In genomic region chr9:77841739-77842386, GRCh38 we compare ENCODE assay signal across 8 cellular contexts.
DNase-seq lines count a peak whose midpoint lies in the region; ATAC-seq and TF ChIP-seq lines count a peak whose summit lies in the region.

No MANE protein-coding gene starts in this region.

- no peaks in the 10 kb centered on the region for H3K9me2 ChIP-seq in OCI-LY7 (ENCODE audit: insufficient read depth, low read length)

- H3K4me2 ChIP-seq in OCI-LY7 (ENCODE audit: low read length) = no peak overlapping the region

- no peaks in the 10 kb centered on the region for H3K4me1 ChIP-seq in OCI-LY7 (ENCODE audit: insufficient read depth, low read length, poor library complexity, severe bottlenecking)

- intact Hi-C loops in OCI-LY7 (cut with micrococcal nuclease; ENCODE audit: unreplicated experiment) = no loop called here

- TF ChIP-seq CTCF in GM12875 (IDR thresholded peaks at IDR 0.05; ENCODE audit: borderline replicate concordance, insufficient read depth, low read depth, low read length) = peak; percentile 16; the same call in 1 of the 2 replicates
- TF ChIP-seq CTCF in OCI-LY7 (conservative IDR thresholded peaks at IDR 0.05; ENCODE audit: low read length) = peak; percentile 59

- no peak for DNase-seq in OCI-LY7 (ENCODE audit: low spot score)
- DNase-seq in iris pigment epithelial cell (ENCODE audit: low read depth) = peak; percentile 79
- DNase-seq in germinal center (ENCODE audit: low spot score) = no peak
- no peak for DNase-seq in occipital lobe (lab: John Stamatoyannopoulos, UW)
- DNase-seq in GF-D8 (lab: John Stamatoyannopoulos, UW) = no peak

- no peaks in the 10 kb centered on the region for H4K20me1 ChIP-seq in OCI-LY7 (ENCODE audit: insufficient read depth, low read length)

- CTCF ChIA-PET in OCI-LY7 (lab: Charles Lee; ENCODE audit: unreplicated experiment) = no interaction called here

- H2AFZ ChIP-seq in OCI-LY7 (ENCODE audit: low read length) = no peak overlapping the region

- H3K9me3 ChIP-seq in OCI-LY7 (ENCODE audit: low read length) = no peaks in the 10 kb centered on the region

- H3K36me3 ChIP-seq in OCI-LY7 (ENCODE audit: insufficient read depth, low read length) = no peaks in the 10 kb centered on the region

- no peak overlapping the region for H3K4me3 ChIP-seq in GM12875 (ENCODE audit: low read depth, low read length)
- H3K4me3 ChIP-seq in OCI-LY7 (ENCODE audit: low read depth, low read length, poor library complexity, severe bottlenecking) = no peak overlapping the region

- no TSS peak for BruUV-seq in OCI-LY7 (replicated peaks; lab: Mats Ljungman, UMichigan)

- ATAC-seq in GM21786 (IDR thresholded peaks at IDR 0.05; ENCODE audit: unreplicated experiment) (peak; percentile 88), GM21447 (IDR thresholded peaks at IDR 0.05; ENCODE audit: unreplicated experiment) (no peak)

- H3K27ac ChIP-seq in OCI-LY7 (ENCODE audit: low read depth, low read length, poor library complexity, severe bottlenecking) = no peak overlapping the region

- POLR2A ChIA-PET in OCI-LY7 (lab: Charles Lee) = interaction anchor here (0.5 to 0.6 kb wide), 2 partner anchors 192 to 638 kb away, joined by 3 read pairs; no protein-coding TSS in a partner anchor

- H3K79me2 ChIP-seq in OCI-LY7 (ENCODE audit: insufficient read depth, low read depth, low read length) = no peaks in the 10 kb centered on the region
